Comparison of ENCODE assay signal across 8 cellular contexts in the genomic region with DNA sequence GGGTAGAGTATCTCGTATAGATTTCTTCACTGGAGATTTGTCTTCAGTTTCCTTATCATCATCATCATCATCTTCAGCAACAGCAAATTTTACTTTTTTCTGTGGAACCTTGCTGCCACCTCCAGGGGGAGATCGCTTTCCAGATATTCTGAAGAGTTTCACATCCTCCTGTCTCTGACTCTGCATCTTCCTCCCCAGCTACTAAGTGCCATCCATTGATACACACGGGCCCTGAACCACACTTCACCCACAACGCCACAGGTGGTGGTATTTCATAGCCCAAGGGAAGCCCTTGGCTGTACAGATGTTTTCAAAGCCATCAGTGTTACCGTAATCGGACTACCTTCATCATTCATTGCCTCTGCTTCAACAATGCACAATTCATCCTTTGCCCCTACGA.
DNase-seq lines count a peak whose midpoint lies in the region; ATAC-seq and TF ChIP-seq lines count a peak whose summit lies in the region.

No MANE protein-coding gene starts in this region.

- no peak overlapping the region for H3K56ac ChIP-seq in IMR-90 (ENCODE audit: extremely low read depth, insufficient read depth, low read length)

- no peak overlapping the region for H4K91ac ChIP-seq in IMR-90 (ENCODE audit: insufficient read depth, low read depth, low read length)

- no peak overlapping the region for H3K4me2 ChIP-seq in IMR-90 (ENCODE audit: low read depth, low read length)

- H3K4me1 ChIP-seq in IMR-90 (ENCODE audit: control insufficient read depth, insufficient read depth, low read length): no peaks in the 10 kb centered on the region

- no peak overlapping the region for H2AFZ ChIP-seq in IMR-90 (replicated peaks; ENCODE audit: low read length, poor library complexity)

- peaks cover 12% of the 10 kb centered on the region; the same call in 1 of the 2 replicates for H3K9me1 ChIP-seq in IMR-90 (ENCODE audit: insufficient read depth, low read length)

- H3K4me3 Mint-ChIP-seq in activated T-cell treated with anti-CD3 and anti-CD28 coated beads, Interleukin-2, amount 50 U/mL, for 4 hours: peak overlapping the region; percentile 31
- no peak overlapping the region for H3K4me3 Mint-ChIP-seq in MCF 10A (ENCODE audit: unreplicated experiment)

- peak; percentile 59 for ATAC-seq in GM19452 (IDR thresholded peaks at IDR 0.05; ENCODE audit: unreplicated experiment)
- ATAC-seq in IMR-90 (ENCODE audit: low read depth): no peak
- peak; percentile 73 to 81 for ATAC-seq in activated T-cell treated with anti-CD3 and anti-CD28 coated beads, Interleukin-2, amount 50 U/mL, for 4 hours
- ATAC-seq in left lobe of liver: no peak

- BruUV-seq in IMR-90 (replicated peaks; lab: Mats Ljungman, UMichigan): no TSS peak
- no TSS peak for BruUV-seq in MCF 10A (replicated peaks; lab: Mats Ljungman, UMichigan)

- H3K27ac ChIP-seq in IMR-90 (ENCODE audit: insufficient read depth, low read length): no peak overlapping the region

- H3K4me3 ChIP-seq in BJ (ENCODE audit: low read depth, low read length) (no peak overlapping the region), IMR-90 (ENCODE audit: insufficient read depth, low read depth, low read length) (no peak overlapping the region)

- H3K9me3 Mint-ChIP-seq in activated T-cell treated with anti-CD3 and anti-CD28 coated beads, Interleukin-2, amount 50 U/mL, for 4 hours: no peaks in the 10 kb centered on the region
- H3K9me3 Mint-ChIP-seq in MCF 10A (ENCODE audit: unreplicated experiment): no peaks in the 10 kb centered on the region

- H3K36me3 ChIP-seq in BJ (ENCODE audit: control insufficient read depth, insufficient read depth, low read length) (peaks cover 4% of the 10 kb centered on the region), IMR-90 (ENCODE audit: control insufficient read depth, insufficient read depth, low read length) (peaks cover 7% of the 10 kb centered on the region; the same call in 1 of the 2 replicates)

- in situ Hi-C loops in IMR-90 (cut with MboI; ENCODE audit: low sequenced_read_pairs): no loop called here

- no peak overlapping the region for H2AK9ac ChIP-seq in IMR-90 (replicated peaks; ENCODE audit: low read depth, low read length, poor library complexity)

- H4K5ac ChIP-seq in IMR-90 (ENCODE audit: low read depth, low read length): no peak overlapping the region

- TF ChIP-seq RAD21 in IMR-90 (IDR thresholded peaks at IDR 0.05; ENCODE audit: low read length): peak; percentile 45

- H3K18ac ChIP-seq in IMR-90 (ENCODE audit: low read depth, low read length): no peak overlapping the region

- no peak overlapping the region for H3K27ac Mint-ChIP-seq in MCF 10A (ENCODE audit: low read depth, unreplicated experiment)

- H3K14ac ChIP-seq in IMR-90 (replicated peaks; ENCODE audit: low read depth, low read length): no peak overlapping the region

- POLR2A ChIA-PET in BJ (lab: Charles Lee): no interaction called here
- POLR2A ChIA-PET in IMR-90 (lab: Charles Lee; ENCODE audit: unreplicated experiment): interaction anchor here (0.6 kb wide), 1 partner anchor 68 kb away, joined by 3 read pairs; no protein-coding TSS in a partner anchor
- POLR2A ChIA-PET in MCF 10A (lab: Yijun Ruan, JAX): no interaction called here

- peaks cover 85% of the 10 kb centered on the region for H3K4me1 Mint-ChIP-seq in activated T-cell treated with anti-CD3 and anti-CD28 coated beads, Interleukin-2, amount 50 U/mL, for 4 hours (ENCODE audit: low read depth)
- no peaks in the 10 kb centered on the region for H3K4me1 Mint-ChIP-seq in MCF 10A (ENCODE audit: insufficient read depth, unreplicated experiment)

- intact Hi-C loops in IMR-90 (cut with micrococcal nuclease) (no loop called here), MCF 10A (cut with micrococcal nuclease) (no loop called here)

- peaks cover 53% of the 10 kb centered on the region for H4K20me1 ChIP-seq in IMR-90 (ENCODE audit: insufficient read depth, low read length)

- no peak overlapping the region for H2BK20ac ChIP-seq in IMR-90 (ENCODE audit: low read depth, low read length)

- no peaks in the 10 kb centered on the region for H3K9me3 ChIP-seq in IMR-90 (ENCODE audit: control insufficient read depth, insufficient read depth, low read length)

- H3K4ac ChIP-seq in IMR-90 (ENCODE audit: low read depth, low read length): no peak overlapping the region

- H2AK5ac ChIP-seq in IMR-90 (ENCODE audit: low read depth, low read length): no peak overlapping the region

- no peak overlapping the region for H3K23ac ChIP-seq in IMR-90 (ENCODE audit: low read depth, low read length)

- H4K8ac ChIP-seq in IMR-90 (ENCODE audit: low read depth in 2 of 2, low read length in 2 of 2): no peak overlapping the region

- no peaks in the 10 kb centered on the region for H3K27me3 ChIP-seq in BJ (ENCODE audit: control insufficient read depth, insufficient read depth, low read length)
- H3K27me3 ChIP-seq in IMR-90 (ENCODE audit: control insufficient read depth, insufficient read depth, low read length): no peaks in the 10 kb centered on the region

- H3K27me3 Mint-ChIP-seq in activated T-cell treated with anti-CD3 and anti-CD28 coated beads, Interleukin-2, amount 50 U/mL, for 4 hours (ENCODE audit: low read depth): no peaks in the 10 kb centered on the region
- no peaks in the 10 kb centered on the region for H3K27me3 Mint-ChIP-seq in MCF 10A (ENCODE audit: insufficient read depth, unreplicated experiment)

- DNase-seq in BJ (ENCODE audit: low read depth) (no peak), IMR-90 (no peak), left lobe of liver (ENCODE audit: low spot score) (peak; percentile 28), NCI-H2196 treated with DMSO at 0.1 percent for 48 hours (lab: John Stamatoyannopoulos, UW; ENCODE audit: unreplicated experiment) (no peak), NCI-H69 (lab: John Stamatoyannopoulos, UW) (no peak), MCF 10A (ENCODE audit: unreplicated experiment) (no peak)
- peak; percentile 45 for DNase-seq in activated T-cell treated with anti-CD3 and anti-CD28 coated beads, Interleukin-2, amount 50 U/mL, for 4 hours

- 92% methylated on average over 2 of the region's 7 CpGs; no CpG with 5 or more reads in 1 of the 2 experiments for WGBS in IMR-90 (ENCODE audit: extremely low coverage in 2 of 2, insufficient read length in 1 of 2), 2 experiments

- dilution Hi-C loops in IMR-90 (cut with HindIII; ENCODE audit: low sequenced_read_pairs, unreplicated experiment): no loop called here

- H3K36me3 Mint-ChIP-seq in activated T-cell treated with anti-CD3 and anti-CD28 coated beads, Interleukin-2, amount 50 U/mL, for 4 hours (ENCODE audit: insufficient read depth): peaks cover 28% of the 10 kb centered on the region
- H3K36me3 Mint-ChIP-seq in MCF 10A (ENCODE audit: insufficient read depth, unreplicated experiment): peaks cover 26% of the 10 kb centered on the region

- H2BK120ac ChIP-seq in IMR-90 (ENCODE audit: low read depth, low read length): no peak overlapping the region

- TF ChIP-seq CTCF in BJ (IDR thresholded peaks at IDR 0.05; ENCODE audit: insufficient read depth, low read depth, low read length) (peak; percentile 28; the same call in 1 of the 2 replicates), IMR-90 (conservative IDR thresholded peaks at IDR 0.05; ENCODE audit: low read depth, low read length) (peak; percentile 30), MCF 10A (IDR thresholded peaks at IDR 0.05; ENCODE audit: unreplicated experiment) (no peak)

- peaks cover 48 to 84% of the 10 kb centered on the region in 2 experiments for H3K79me1 ChIP-seq in IMR-90 (ENCODE audit: low read depth in 1 of 2, low read length in 2 of 2)

- H2BK5ac ChIP-seq in IMR-90 (ENCODE audit: low read depth, low read length, poor library complexity, severe bottlenecking): no peak overlapping the region

- H3K9ac ChIP-seq in IMR-90 (ENCODE audit: low read depth, low read length): no peak overlapping the region

- no peak overlapping the region for H2BK15ac ChIP-seq in IMR-90 (ENCODE audit: low read depth, low read length)

- no peak for TF ChIP-seq POLR2A in IMR-90 (IDR thresholded peaks at IDR 0.05; ENCODE audit: low read depth, low read length)

- CTCF ChIA-PET in BJ (lab: Yijun Ruan, JAX): no interaction called here
- CTCF ChIA-PET in IMR-90 (lab: Yijun Ruan, JAX): interaction anchor here (0.7 kb wide), 1 partner anchor 85 kb away, joined by 5 read pairs; no protein-coding TSS in a partner anchor
- CTCF ChIA-PET in MCF 10A (lab: Yijun Ruan, JAX): interaction anchor here (0.6 kb wide), 1 partner anchor 278 kb away, joined by 4 read pairs; no protein-coding TSS in a partner anchor

TF ChIP-seq in IMR-90, 13 proteins besides CTCF, POLR2A, EP300 and RAD21:
- TF ChIP-seq MAZ (IDR thresholded peaks at IDR 0.05; ENCODE audit: borderline replicate concordance, low read depth, low read length): no peak
- no peak for TF ChIP-seq CHD1 (IDR thresholded peaks at IDR 0.05; ENCODE audit: low read depth, low read length)
- TF ChIP-seq MXI1 (IDR thresholded peaks at IDR 0.05; ENCODE audit: borderline replicate concordance, low read depth, low read length): no peak
- TF ChIP-seq RCOR1 (IDR thresholded peaks at IDR 0.05; ENCODE audit: insufficient replicate concordance, low read length): no peak
- TF ChIP-seq, protein P1, sequence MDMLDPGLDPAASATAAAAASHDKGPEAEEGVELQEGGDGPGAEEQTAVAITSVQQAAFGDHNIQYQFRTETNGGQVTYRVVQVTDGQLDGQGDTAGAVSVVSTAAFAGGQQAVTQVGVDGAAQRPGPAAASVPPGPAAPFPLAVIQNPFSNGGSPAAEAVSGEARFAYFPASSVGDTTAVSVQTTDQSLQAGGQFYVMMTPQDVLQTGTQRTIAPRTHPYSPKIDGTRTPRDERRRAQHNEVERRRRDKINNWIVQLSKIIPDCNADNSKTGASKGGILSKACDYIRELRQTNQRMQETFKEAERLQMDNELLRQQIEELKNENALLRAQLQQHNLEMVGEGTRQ (IDR thresholded peaks at IDR 0.05; ENCODE audit: low read depth, low read length): no peak
- TF ChIP-seq, protein P2, sequence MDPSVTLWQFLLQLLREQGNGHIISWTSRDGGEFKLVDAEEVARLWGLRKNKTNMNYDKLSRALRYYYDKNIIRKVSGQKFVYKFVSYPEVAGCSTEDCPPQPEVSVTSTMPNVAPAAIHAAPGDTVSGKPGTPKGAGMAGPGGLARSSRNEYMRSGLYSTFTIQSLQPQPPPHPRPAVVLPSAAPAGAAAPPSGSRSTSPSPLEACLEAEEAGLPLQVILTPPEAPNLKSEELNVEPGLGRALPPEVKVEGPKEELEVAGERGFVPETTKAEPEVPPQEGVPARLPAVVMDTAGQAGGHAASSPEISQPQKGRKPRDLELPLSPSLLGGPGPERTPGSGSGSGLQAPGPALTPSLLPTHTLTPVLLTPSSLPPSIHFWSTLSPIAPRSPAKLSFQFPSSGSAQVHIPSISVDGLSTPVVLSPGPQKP (IDR thresholded peaks at IDR 0.05; ENCODE audit: borderline replicate concordance, low read depth, low read length): no peak
- no peak for TF ChIP-seq FOS (IDR thresholded peaks at IDR 0.05; ENCODE audit: low read depth, low read length)
- no peak for TF ChIP-seq RFX5 (IDR thresholded peaks at IDR 0.05; ENCODE audit: low read depth, low read length)

Comparison
In these comparisons a context has a peak if more than half of its experiments do, and no peak if none do; other contexts are left out.
1. DNase-seq: peak in activated T-cell treated with anti-CD3 and anti-CD28 coated beads, Interleukin-2, amount 50 U/mL, for 4 hours (single experiment) and left lobe of liver (single experiment); none in BJ (single experiment), IMR-90 (single experiment), NCI-H2196 treated with DMSO at 0.1 percent for 48 hours (single experiment), NCI-H69 (single experiment) and MCF 10A (single experiment).
2. ATAC-seq: peak in GM19452 (single experiment) and activated T-cell treated with anti-CD3 and anti-CD28 coated beads, Interleukin-2, amount 50 U/mL, for 4 hours (2 of 2); none in IMR-90 (single experiment) and left lobe of liver (single experiment).